In the genomic region with DNA sequence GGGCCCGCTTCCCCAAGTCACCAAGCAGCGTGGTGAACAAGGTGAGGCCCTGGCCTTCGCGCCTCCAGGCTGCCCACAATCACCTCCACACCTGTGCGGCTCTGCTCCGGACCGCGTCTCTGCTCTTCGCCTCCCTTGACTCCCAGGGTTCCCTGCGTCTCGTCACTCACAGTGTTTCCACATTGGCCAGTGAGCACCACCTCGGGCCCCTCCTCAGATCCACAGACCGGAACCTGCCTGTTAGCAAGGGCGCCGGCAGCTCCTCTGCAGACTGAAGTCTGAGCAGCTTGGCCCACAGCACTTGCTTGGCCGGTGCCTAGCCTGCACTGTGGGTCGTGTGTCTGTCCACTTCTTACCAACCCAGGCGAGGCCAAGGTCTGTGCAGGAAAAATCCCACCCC, we compare ENCODE assay signal across 15 cellular contexts.
DNase-seq lines count a peak whose midpoint lies in the region; ATAC-seq and TF ChIP-seq lines count a peak whose summit lies in the region.
"Had no signal": no experiment of that assay in that cellular context is flagged by ENCODE, and none has a peak within 500 bp of the region (broad histone marks: within the 10 kb centered on the region; RNA-seq: fewer than 3 reads in every experiment).

No MANE protein-coding gene starts in this region.

- H3K9ac ChIP-seq in SU-DHL-6 (ENCODE audit: low read length) = no peak overlapping the region

- H3K36me3 ChIP-seq in DOHH2 (ENCODE audit: control insufficient read depth, low read length) (no peaks in the 10 kb centered on the region), SU-DHL-6 (ENCODE audit: low read length) (no peaks in the 10 kb centered on the region), SJCRH30 (no peaks in the 10 kb centered on the region)

- peaks cover 49 to 82% (median 55%) of the 10 kb centered on the region in 3 donors for H3K4me1 Mint-ChIP-seq in naive B cell
- H3K4me1 Mint-ChIP-seq in stimulated activated naive B cell treated with anti-CD40 and anti-IgM and Interleukin-4, amounts not matched to agents 10 μg/mL and 1 μg/mL and 100 μg/mL, for 72 hours = peaks cover 45 to 78% of the 10 kb centered on the region in 2 donors
- H3K4me1 Mint-ChIP-seq: CD14-positive monocyte had no signal

- peak; percentile 8 to 23 for ATAC-seq in naive B cell (ENCODE audit: low read depth in 2 of 2)
- no peak for ATAC-seq in stimulated activated naive B cell treated with anti-CD40 and anti-IgM and Interleukin-4, amounts not matched to agents 10 μg/mL and 1 μg/mL and 100 μg/mL, for 72 hours (replicated peaks)
- no peak for ATAC-seq in HG02642 (IDR thresholded peaks at IDR 0.05; ENCODE audit: poor library complexity, unreplicated experiment)
- ATAC-seq: SK-N-SH treated with all-trans-retinoic acid at 6 μM for 48 hours had no signal

- peak overlapping the region in 3 of 8 donors; percentile 35 to 65 (median 37) for H3K4me3 Mint-ChIP-seq in naive B cell
- H3K4me3 Mint-ChIP-seq in stimulated activated naive B cell treated with anti-CD40 and anti-IgM and Interleukin-4, amounts not matched to agents 10 μg/mL and 1 μg/mL and 100 μg/mL, for 72 hours = no peak overlapping the region
- H3K4me3 Mint-ChIP-seq: CD14-positive monocyte had no signal

- no peaks in the 10 kb centered on the region for H3K79me2 ChIP-seq in DOHH2 (ENCODE audit: control insufficient read depth, low read length)
- H3K79me2 ChIP-seq in SU-DHL-6 (ENCODE audit: insufficient read depth, low read length) = no peaks in the 10 kb centered on the region

- TF ChIP-seq CTCF in DOHH2 (IDR thresholded peaks at IDR 0.05; ENCODE audit: low read depth, low read length, poor library complexity, severe bottlenecking) = no peak
- TF ChIP-seq CTCF in SU-DHL-6 (IDR thresholded peaks at IDR 0.05; ENCODE audit: insufficient read depth, low read length, poor library complexity, severe bottlenecking) = no peak

- no peaks in the 10 kb centered on the region for H3K27me3 ChIP-seq in DOHH2 (ENCODE audit: control insufficient read depth, low read length)
- H3K27me3 ChIP-seq in SU-DHL-6 (ENCODE audit: low read length) = no peaks in the 10 kb centered on the region
- peaks cover 17% of the 10 kb centered on the region; the same call in 1 of the 2 replicates for H3K27me3 ChIP-seq in SJCRH30

- no peaks in the 10 kb centered on the region for H4K20me1 ChIP-seq in DOHH2 (ENCODE audit: control insufficient read depth, insufficient read depth, low read depth, low read length)
- H4K20me1 ChIP-seq in SU-DHL-6 (ENCODE audit: low read depth, low read length) = no peaks in the 10 kb centered on the region

- no peaks in the 10 kb centered on the region for H3K9me2 ChIP-seq in DOHH2 (replicated peaks; ENCODE audit: control insufficient read depth, low read length)
- H3K9me2 ChIP-seq in SU-DHL-6 (replicated peaks; ENCODE audit: insufficient read depth, low read length) = no peaks in the 10 kb centered on the region

- H2AFZ ChIP-seq in SU-DHL-6 (ENCODE audit: low read depth, low read length, severe bottlenecking) = peak overlapping the region; percentile 60

- peak overlapping the region; percentile 78 for H3K27ac ChIP-seq in DOHH2 (ENCODE audit: low read depth, low read length)
- H3K27ac ChIP-seq in SU-DHL-6 (ENCODE audit: low read depth, low read length) = no peak overlapping the region
- no peak overlapping the region for H3K27ac ChIP-seq in SJCRH30

- peak overlapping the region; percentile 58 for H3K4me3 ChIP-seq in DOHH2 (ENCODE audit: low read length)
- no peak overlapping the region for H3K4me3 ChIP-seq in SU-DHL-6 (ENCODE audit: insufficient read depth, low read length, poor library complexity, severe bottlenecking)
- H3K4me3 ChIP-seq in SJCRH30 = no peak overlapping the region

- H3K9me3 Mint-ChIP-seq in naive B cell = no peaks in the 10 kb centered on the region
- H3K9me3 Mint-ChIP-seq in stimulated activated naive B cell treated with anti-CD40 and anti-IgM and Interleukin-4, amounts not matched to agents 10 μg/mL and 1 μg/mL and 100 μg/mL, for 72 hours = no peaks in the 10 kb centered on the region
- H3K9me3 Mint-ChIP-seq: CD14-positive monocyte had no signal

- H3K4me2 ChIP-seq in DOHH2 (ENCODE audit: low read length) = peak overlapping the region; percentile 66
- peak overlapping the region; percentile 38 for H3K4me2 ChIP-seq in SU-DHL-6 (ENCODE audit: low read depth, low read length, poor library complexity, severe bottlenecking)

- no peaks in the 10 kb centered on the region for H3K36me3 Mint-ChIP-seq in naive B cell
- no peaks in the 10 kb centered on the region for H3K36me3 Mint-ChIP-seq in stimulated activated naive B cell treated with anti-CD40 and anti-IgM and Interleukin-4, amounts not matched to agents 10 μg/mL and 1 μg/mL and 100 μg/mL, for 72 hours
- H3K36me3 Mint-ChIP-seq: CD14-positive monocyte had no signal

- H3K9me3 ChIP-seq in DOHH2 (ENCODE audit: control insufficient read depth, insufficient read depth, low read length) = no peaks in the 10 kb centered on the region
- H3K9me3 ChIP-seq in SU-DHL-6 (ENCODE audit: insufficient read depth, low read length) = no peaks in the 10 kb centered on the region
- no peaks in the 10 kb centered on the region for H3K9me3 ChIP-seq in SJCRH30 (replicated peaks)

- DNase-seq in naive B cell = no peak
- no peak for DNase-seq in stimulated activated naive B cell treated with anti-CD40 and anti-IgM and Interleukin-4, amounts not matched to agents 10 μg/mL and 1 μg/mL and 100 μg/mL, for 72 hours
- DNase-seq in RKO (ENCODE audit: low spot score) = no peak
- DNase-seq in SJCRH30 = no peak
- DNase-seq: DMS79 treated with DMSO at 0.1 percent for 48 hours, H7, NCI-H1105 treated with DMSO at 0.1 percent for 48 hours, NCI-H1694, OCI-M1, SHP77 treated with DMSO at 0.1 percent for 48 hours had no signal

- peaks cover 2% of the 10 kb centered on the region; the same call in 1 of the 2 replicates for H3F3A ChIP-seq in DOHH2 (ENCODE audit: control insufficient read depth, insufficient read depth)
- H3F3A ChIP-seq in SU-DHL-6 (ENCODE audit: insufficient read depth) = no peaks in the 10 kb centered on the region

- H3K4me1 ChIP-seq in DOHH2 (ENCODE audit: control insufficient read depth, low read length) (peaks cover 85% of the 10 kb centered on the region), SJCRH30 (no peaks in the 10 kb centered on the region)

- H3K27ac Mint-ChIP-seq in naive B cell = peak overlapping the region; percentile 87 to 96 (median 90)
- H3K27ac Mint-ChIP-seq in stimulated activated naive B cell treated with anti-CD40 and anti-IgM and Interleukin-4, amounts not matched to agents 10 μg/mL and 1 μg/mL and 100 μg/mL, for 72 hours = peak overlapping the region; percentile 65
- H3K27ac Mint-ChIP-seq: CD14-positive monocyte had no signal

- no peaks in the 10 kb centered on the region for H3K27me3 Mint-ChIP-seq in naive B cell
- no peaks in the 10 kb centered on the region for H3K27me3 Mint-ChIP-seq in stimulated activated naive B cell treated with anti-CD40 and anti-IgM and Interleukin-4, amounts not matched to agents 10 μg/mL and 1 μg/mL and 100 μg/mL, for 72 hours

Comparison
In these comparisons a context has a peak if more than half of its experiments do, and no peak if none do; other contexts are left out.
1. ATAC-seq: peak in naive B cell (2 of 2); none in stimulated activated naive B cell treated with anti-CD40 and anti-IgM and Interleukin-4, amounts not matched to agents 10 μg/mL and 1 μg/mL and 100 μg/mL, for 72 hours (0 of 2) and HG02642 (single experiment).